Comparison of ENCODE assay signal across 20 cellular contexts in genomic region chr16:13969711-13970110, GRCh38. TPM values are rescaled to one million over a fixed set of nuclear protein-coding genes. Genes with fewer than 3 reads are reported as not detected.
DNase-seq lines count a peak whose midpoint lies in the region; ATAC-seq and TF ChIP-seq lines count a peak whose summit lies in the region.
"Had no signal": no experiment of that assay in that cellular context is flagged by ENCODE, and none has a peak within 500 bp of the region (broad histone marks: within the 10 kb centered on the region; RNA-seq: fewer than 3 reads in every experiment).

No MANE protein-coding gene starts in this region.

- TF ChIP-seq CTCF in Panc1 (IDR thresholded peaks at IDR 0.05): no peak
- no peak for TF ChIP-seq CTCF in nephron progenitor cell (IDR thresholded peaks at IDR 0.05)
- no peak for TF ChIP-seq CTCF in right lobe of liver (IDR thresholded peaks at IDR 0.05)
- no peak for TF ChIP-seq CTCF in mesothelial cell of epicardium (IDR thresholded peaks at IDR 0.05; ENCODE audit: unreplicated experiment)

- H3K4me1 Mint-ChIP-seq in nephron progenitor cell (no peaks in the 10 kb centered on the region), mesothelial cell of epicardium (no peaks in the 10 kb centered on the region)
- H3K4me1 Mint-ChIP-seq in activated T-cell treated with anti-CD3 and anti-CD28 coated beads, Interleukin-2, amount 50 U/mL, for 72 hours (ENCODE audit: low read depth): peaks cover 11% of the 10 kb centered on the region
- H3K4me1 Mint-ChIP-seq: B cell had no signal

- BruUV-seq in Panc1 (replicated peaks; lab: Mats Ljungman, UMichigan): no TSS peak

- peak overlapping the region; percentile 17; the same call in 1 of the 2 replicates for H3K27ac ChIP-seq in Panc1 (ENCODE audit: low read length)
- H3K27ac ChIP-seq in right lobe of liver: no peak overlapping the region
- H3K27ac ChIP-seq: 22Rv1; BLaER1 treated with 17β-estradiol and CSF1 and Interleukin-3, amounts not matched to agents 10 nM and 100 nM; C4-2B had no signal

- TF ChIP-seq POLR2A in right lobe of liver (IDR thresholded peaks at IDR 0.05): no peak

- intact Hi-C loops in Panc1 (cut with micrococcal nuclease; ENCODE audit: unreplicated experiment) (no loop called here), right lobe of liver (cut with DNase I) (no loop called here)

- H3K36me3 ChIP-seq in Panc1 (ENCODE audit: control insufficient read depth, insufficient read depth, low read length) (no peaks in the 10 kb centered on the region), right lobe of liver (no peaks in the 10 kb centered on the region)
- H3K36me3 ChIP-seq: BLaER1 treated with 17β-estradiol and CSF1 and Interleukin-3, amounts not matched to agents 10 nM and 100 nM had no signal

- no peaks in the 10 kb centered on the region for H3K27me3 ChIP-seq in Panc1 (ENCODE audit: control insufficient read depth, insufficient read depth, low read length)
- no peaks in the 10 kb centered on the region for H3K27me3 ChIP-seq in right lobe of liver
- H3K27me3 ChIP-seq: BLaER1 treated with 17β-estradiol and CSF1 and Interleukin-3, amounts not matched to agents 10 nM and 100 nM had no signal

- in situ Hi-C loops in Panc1 (cut with HindIII; ENCODE audit: low pct_unique_long_range_greater_than_20kb, low sequenced_read_pairs): no loop called here

- H3K9me3 ChIP-seq in Panc1 (ENCODE audit: control insufficient read depth, insufficient read depth, low read depth, low read length) (peaks cover 3% of the 10 kb centered on the region; the same call in 1 of the 2 replicates), iPS-18c (ENCODE audit: control insufficient read depth, insufficient read depth, low read length) (no peaks in the 10 kb centered on the region), right lobe of liver (no peaks in the 10 kb centered on the region)

- H3K9me3 Mint-ChIP-seq in nephron progenitor cell (peaks cover 18% of the 10 kb centered on the region), mesothelial cell of epicardium (peaks cover 12% of the 10 kb centered on the region)
- peaks cover 3 to 6% of the 10 kb centered on the region in 2 donors for H3K9me3 Mint-ChIP-seq in activated T-cell treated with anti-CD3 and anti-CD28 coated beads, Interleukin-2, amount 50 U/mL, for 72 hours

- H3K36me3 Mint-ChIP-seq in nephron progenitor cell (ENCODE audit: low read depth): no peaks in the 10 kb centered on the region
- peaks cover 3 to 6% of the 10 kb centered on the region in 2 donors for H3K36me3 Mint-ChIP-seq in activated T-cell treated with anti-CD3 and anti-CD28 coated beads, Interleukin-2, amount 50 U/mL, for 72 hours (ENCODE audit: insufficient read depth in 2 of 2)
- H3K36me3 Mint-ChIP-seq in mesothelial cell of epicardium: no peaks in the 10 kb centered on the region
- H3K36me3 Mint-ChIP-seq: CD8-positive, alpha-beta T cell had no signal

- POLR2A ChIA-PET in Panc1 (lab: Charles Lee): no interaction called here

- H3K4me3 ChIP-seq in Panc1 (ENCODE audit: low read depth in 2 of 2, low read length in 2 of 2) (no peak overlapping the region), iPS-18c (ENCODE audit: insufficient read depth, low read depth, low read length) (peak overlapping the region; percentile 4; the same call in 1 of the 2 replicates), right lobe of liver (no peak overlapping the region)
- H3K4me3 ChIP-seq: A549; BLaER1 treated with 17β-estradiol and CSF1 and Interleukin-3, amounts not matched to agents 10 nM and 100 nM had no signal

- ATAC-seq in Panc1: peak; percentile 45; the same call in 1 of the 2 replicates
- no peak for ATAC-seq in right lobe of liver
- ATAC-seq in GM18519 (IDR thresholded peaks at IDR 0.05; ENCODE audit: low FRiP score, unreplicated experiment): no peak
- ATAC-seq in activated T-cell treated with anti-CD3 and anti-CD28 coated beads, Interleukin-2, amount 50 U/mL, for 72 hours (replicated peaks in 1 of 2): no peak
- ATAC-seq: A549; CD8-positive, alpha-beta T cell had no signal

- TF ChIP-seq RAD21 in Ishikawa (IDR thresholded peaks at IDR 0.05; ENCODE audit: low read depth): no peak

- H3K4me3 Mint-ChIP-seq in nephron progenitor cell (no peak overlapping the region), mesothelial cell of epicardium (no peak overlapping the region)
- no peak overlapping the region for H3K4me3 Mint-ChIP-seq in activated T-cell treated with anti-CD3 and anti-CD28 coated beads, Interleukin-2, amount 50 U/mL, for 72 hours
- H3K4me3 Mint-ChIP-seq: B cell; CD4-positive, alpha-beta T cell; CD8-positive, alpha-beta T cell had no signal

- WGBS in right lobe of liver (ENCODE audit: insufficient coverage, low coverage, low lambda C conversion rate, missing lambda C conversion rate): 90% methylated on average over 2 of the region's 3 CpGs

- no peak for TF ChIP-seq EP300 in Ishikawa (IDR thresholded peaks at IDR 0.05; ENCODE audit: borderline replicate concordance)

- H3K27ac Mint-ChIP-seq in nephron progenitor cell: peak overlapping the region; percentile 80
- no peak overlapping the region for H3K27ac Mint-ChIP-seq in activated T-cell treated with anti-CD3 and anti-CD28 coated beads, Interleukin-2, amount 50 U/mL, for 72 hours
- H3K27ac Mint-ChIP-seq in mesothelial cell of epicardium: no peak overlapping the region
- H3K27ac Mint-ChIP-seq: B cell; CD4-positive, alpha-beta T cell; CD8-positive, alpha-beta T cell had no signal

- no peaks in the 10 kb centered on the region for H3K4me1 ChIP-seq in Panc1 (ENCODE audit: control insufficient read depth, insufficient read depth, low read length)
- H3K4me1 ChIP-seq in right lobe of liver: no peaks in the 10 kb centered on the region
- H3K4me1 ChIP-seq: A549; BLaER1 treated with 17β-estradiol and CSF1 and Interleukin-3, amounts not matched to agents 10 nM and 100 nM; Caco-2 had no signal

- DNase-seq in Panc1 (ENCODE audit: low read depth, low spot score): no peak
- DNase-seq in nephron progenitor cell: no peak
- no peak for DNase-seq in right lobe of liver
- no peak for DNase-seq in activated T-cell treated with anti-CD3 and anti-CD28 coated beads, Interleukin-2, amount 50 U/mL, for 72 hours
- no peak for DNase-seq in mesothelial cell of epicardium (ENCODE audit: low spot score in 2 of 2, unreplicated experiment in 2 of 2)
- DNase-seq: AML-193; Caco-2; Calu3; CD4-positive, alpha-beta T cell; CD8-positive, alpha-beta T cell; DMS79 treated with DMSO at 0.1 percent for 48 hours; GF-D8 had no signal

- H3K27me3 Mint-ChIP-seq in nephron progenitor cell (ENCODE audit: low read depth, poor library complexity) (peaks cover 6% of the 10 kb centered on the region), mesothelial cell of epicardium (ENCODE audit: low read depth) (peaks cover 21% of the 10 kb centered on the region)
- peaks cover 45% of the 10 kb centered on the region for H3K27me3 Mint-ChIP-seq in activated T-cell treated with anti-CD3 and anti-CD28 coated beads, Interleukin-2, amount 50 U/mL, for 72 hours (ENCODE audit: low read depth)

- CTCF ChIA-PET in Panc1 (lab: Charles Lee): no interaction called here

TF ChIP-seq in Ishikawa, 13 proteins besides CTCF, POLR2A, EP300 and RAD21:
- TF ChIP-seq TAF1 (IDR thresholded peaks at IDR 0.05; ENCODE audit: low read depth) (0 out of 2 replicates have a peak, but pooled peaks have one; percentile 10), EGR1 (IDR thresholded peaks at IDR 0.05) (no peak)

RNA-seq across cellular contexts. Expression of gene ERCC4, which starts 49.8 kb away (rescaled TPM):
- total RNA-seq in Panc1 (2021; ENCODE audit: unreplicated experiment): 23.4 TPM
- 11.0 TPM for polyA plus RNA-seq in Panc1 (2012; ENCODE audit: insufficient read length)
- total RNA-seq in right lobe of liver: 1 to 10 TPM; 3.4 to 7.3 (median 5.7) TPM
- 10 to 100 TPM; 15.4 to 17.4 TPM for total RNA-seq in activated T-cell treated with anti-CD3 and anti-CD28 coated beads, Interleukin-2, amount 50 U/mL, for 72 hours
- total RNA-seq in mesothelial cell of epicardium: 12.1 to 16.4 TPM (median 16.1 TPM) in 3 replicates
